In the genomic region with DNA sequence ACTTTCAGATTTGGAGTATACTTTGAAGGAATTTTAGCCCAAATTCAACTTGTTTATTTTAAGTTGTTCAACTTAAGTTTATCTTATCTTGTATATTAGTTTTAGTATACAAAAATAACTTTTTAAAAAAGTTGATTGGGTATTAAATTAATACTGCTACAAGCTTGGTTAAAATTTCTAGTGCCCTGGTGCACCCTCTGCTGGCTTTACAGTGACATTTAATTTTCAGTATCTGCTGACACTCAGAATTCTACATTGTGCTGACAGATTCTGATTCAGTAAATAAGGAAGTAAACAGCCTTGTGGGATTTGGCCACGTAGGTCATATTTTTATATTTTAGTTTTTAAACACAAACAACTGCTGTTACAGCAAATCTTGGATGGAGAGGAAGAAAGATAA, we compare ENCODE assay signal across 10 cellular contexts. TPM values are rescaled to one million over a fixed set of nuclear protein-coding genes. Genes with fewer than 3 reads are reported as not detected.
DNase-seq lines count a peak whose midpoint lies in the region; ATAC-seq and TF ChIP-seq lines count a peak whose summit lies in the region.
"Had no signal": no experiment of that assay in that cellular context is flagged by ENCODE, and none has a peak within 500 bp of the region (broad histone marks: within the 10 kb centered on the region; RNA-seq: fewer than 3 reads in every experiment).

No MANE protein-coding gene starts in this region.

- ATAC-seq in GM18517 (IDR thresholded peaks at IDR 0.05; ENCODE audit: unreplicated experiment) = no peak
- ATAC-seq in GM18502 (IDR thresholded peaks at IDR 0.05; ENCODE audit: poor library complexity, unreplicated experiment) = no peak

- H3K9me3 ChIP-seq in breast epithelium = peaks cover 0 to 2% of the 10 kb centered on the region in 2 donors
- H3K9me3 ChIP-seq: neutrophil had no signal

- DNase-seq in NOMO-1 treated with DMSO at 0.1 percent for 48 hours (lab: John Stamatoyannopoulos, UW; ENCODE audit: unreplicated experiment) = peak; percentile 13
- no peak for DNase-seq in NOMO-1 treated with dmso at 0.1 percent for 144 hours (lab: John Stamatoyannopoulos, UW; ENCODE audit: unreplicated experiment)
- peak; percentile 0 for DNase-seq in NCI-H2171 (lab: John Stamatoyannopoulos, UW)
- DNase-seq in breast epithelium (ENCODE audit: low spot score in 2 of 2) = no peak
- peak; percentile 9 for DNase-seq in myocyte (ENCODE audit: low read depth)
- DNase-seq in HK-2 (ENCODE audit: unreplicated experiment) = no peak
- DNase-seq: activated B cell treated with CpG ODN at 0.5 μM for 24 hours had no signal

- H3K27me3 ChIP-seq in breast epithelium = peaks cover 0 to 59% of the 10 kb centered on the region in 2 donors

- no peaks in the 10 kb centered on the region for H3K4me1 ChIP-seq in breast epithelium

- intact Hi-C loops in breast epithelium (cut with DNase I; ENCODE audit: low total_unique reads) = no loop called here

- TF ChIP-seq CTCF in breast epithelium (IDR thresholded peaks at IDR 0.05) = peak in 2 of 3 donors; percentile 36 to 52

- H3K27ac ChIP-seq in breast epithelium = no peak overlapping the region
- H3K27ac ChIP-seq: neutrophil had no signal

- no peak for TF ChIP-seq POLR2A in breast epithelium (IDR thresholded peaks at IDR 0.05)

- no peak overlapping the region for H3K4me3 ChIP-seq in breast epithelium

- no peaks in the 10 kb centered on the region for H3K36me3 ChIP-seq in breast epithelium
- H3K36me3 ChIP-seq: neutrophil had no signal

RNA-seq across cellular contexts. Expression of gene EDA, which starts 2.9 kb away (rescaled TPM):
- 1 to 10 TPM; 3.6 to 6.7 (median 5.0) TPM for total RNA-seq in breast epithelium
- 0.08 and 0.47 TPM in 2 replicates for total RNA-seq in myocyte
- polyA plus RNA-seq in myocyte (2012) = 0.04 TPM
- total RNA-seq: activated B cell treated with CpG ODN at 0.5 μM for 24 hours had no signal

Comparison
In these comparisons a context has a peak if more than half of its experiments do, and no peak if none do; other contexts are left out.
1. DNase-seq: peak in NOMO-1 treated with DMSO at 0.1 percent for 48 hours (single experiment), NCI-H2171 (single experiment) and myocyte (single experiment); none in NOMO-1 treated with dmso at 0.1 percent for 144 hours (single experiment), breast epithelium (0 of 2) and HK-2 (single experiment).